20 cellular contexts compared by ENCODE assay signal in genomic region chr2:60699617-60700016, GRCh38. TPM values are rescaled to one million over a fixed set of nuclear protein-coding genes. Genes with fewer than 3 reads are reported as not detected.
A peak's percentile ranks its signal among the peaks of the same experiment; 100 is the strongest.
DNase-seq lines count a peak whose midpoint lies in the region; ATAC-seq, FAIRE-seq and TF ChIP-seq lines count a peak whose summit lies in the region.
"Had no signal": no experiment of that assay in that cellular context is flagged by ENCODE, and none has a peak within 500 bp of the region (broad histone marks: within the 10 kb centered on the region; RNA-seq: fewer than 3 reads in every experiment).

No MANE protein-coding gene starts in this region.

- WGBS in HepG2 (ENCODE audit: low lambda C conversion rate): 67% methylated on average over 4 of the region's 4 CpGs
- 73% methylated on average over 4 of the region's 4 CpGs for WGBS in right lobe of liver (ENCODE audit: insufficient coverage, low coverage, low lambda C conversion rate, missing lambda C conversion rate)
- 15% methylated on average over 4 of the region's 4 CpGs for WGBS in K562 (ENCODE audit: insufficient coverage, low coverage, missing lambda C conversion rate)

- TF ChIP-seq CTCF in HepG2 (CRISPR knock-in tag; IDR thresholded peaks at IDR 0.05) (no peak), right lobe of liver (IDR thresholded peaks at IDR 0.05) (no peak), K562 (IDR thresholded peaks at IDR 0.05 in 2 of 3, conservative IDR thresholded peaks at IDR 0.05 in 1 of 3; ENCODE audit: insufficient read depth in 2 of 3, low read depth in 1 of 3, low read length in 3 of 3) (no peak), left lung (IDR thresholded peaks at IDR 0.05) (no peak)

- no peaks in the 10 kb centered on the region for H3K4me1 ChIP-seq in HepG2 (ENCODE audit: insufficient read depth, low read length)
- H3K4me1 ChIP-seq in right lobe of liver: no peaks in the 10 kb centered on the region
- H3K4me1 ChIP-seq in K562 (replicated peaks in 1 of 2; ENCODE audit: control insufficient read depth in 2 of 2, insufficient read depth in 2 of 2, low read length in 2 of 2): no peaks in the 10 kb centered on the region
- no peaks in the 10 kb centered on the region for H3K4me1 ChIP-seq in left lung

- POLR2A ChIA-PET in HepG2 (lab: Yijun Ruan, JAX) (no interaction called here), K562 (lab: Yijun Ruan, JAX) (interaction anchor here (1.1 kb wide), 1 partner anchor 13 kb away, joined by 3 read pairs; no protein-coding TSS in a partner anchor)

- no peaks in the 10 kb centered on the region; the same call in 1 of the 2 replicates for H4K20me1 ChIP-seq in HepG2 (ENCODE audit: insufficient read depth, low read length)
- no peaks in the 10 kb centered on the region for H4K20me1 ChIP-seq in K562 (replicated peaks; ENCODE audit: control insufficient read depth, insufficient read depth, low read length)

- H3K27me3 ChIP-seq in HepG2 (ENCODE audit: control insufficient read depth in 1 of 2, insufficient read depth in 2 of 2, low read length in 2 of 2) (peaks cover 0 to 3% of the 10 kb centered on the region in 2 experiments; a peak in 1 of 5 replicates), right lobe of liver (no peaks in the 10 kb centered on the region), K562 (ENCODE audit: control insufficient read depth in 2 of 2, insufficient read depth in 2 of 2, low read length in 2 of 2) (peaks cover 3 to 13% of the 10 kb centered on the region in 2 experiments; a peak in 4 of 5 replicates), left lung (no peaks in the 10 kb centered on the region)

- no peak for TF ChIP-seq EP300 in HepG2 (IDR thresholded peaks at IDR 0.05; ENCODE audit: low read depth in 2 of 2, low read length in 2 of 2)
- no peak for TF ChIP-seq EP300 in HepG2 (CRISPR knock-in tag; IDR thresholded peaks at IDR 0.05; ENCODE audit: borderline replicate concordance)
- TF ChIP-seq EP300 in K562 (IDR thresholded peaks at IDR 0.05; ENCODE audit: low read length): no peak

- H3K9me3 ChIP-seq in HepG2 (ENCODE audit: low read length) (no peaks in the 10 kb centered on the region), right lobe of liver (no peaks in the 10 kb centered on the region), K562 (replicated peaks; ENCODE audit: control insufficient read depth, insufficient read depth, low read depth, low read length) (no peaks in the 10 kb centered on the region), left lung (no peaks in the 10 kb centered on the region)

- H3K4me3 ChIP-seq in HepG2 (replicated peaks in 1 of 3; ENCODE audit: insufficient read depth in 1 of 3, low read depth in 2 of 3, low read length in 3 of 3) (no peak overlapping the region), right lobe of liver (no peak overlapping the region), K562 (no peak overlapping the region), left lung (no peak overlapping the region)

- H3K4me3 Mint-ChIP-seq in activated T-helper 17 cell treated with anti-CD3 and anti-CD28 coated beads, Interleukin-2, amount 50 U/mL, for 72 hours: no peak overlapping the region
- H3K4me3 Mint-ChIP-seq: CD14-positive monocyte had no signal

- in situ Hi-C loops in HepG2 (cut with HindIII; ENCODE audit: extremely low pct_ligation_motif_present, low pct_unique_long_range_greater_than_20kb) (no loop called here), K562 (cut with MboI) (no loop called here)

- H3K36me3 Mint-ChIP-seq in activated T-helper 17 cell treated with anti-CD3 and anti-CD28 coated beads, Interleukin-2, amount 50 U/mL, for 72 hours (ENCODE audit: low read depth): no peaks in the 10 kb centered on the region
- H3K36me3 Mint-ChIP-seq: CD14-positive monocyte had no signal

- H3K79me2 ChIP-seq in HepG2 (ENCODE audit: insufficient read depth, low read length) (no peaks in the 10 kb centered on the region), K562 (ENCODE audit: control insufficient read depth, insufficient read depth, low read length) (no peaks in the 10 kb centered on the region)

- H3K27ac Mint-ChIP-seq in activated T-helper 17 cell treated with anti-CD3 and anti-CD28 coated beads, Interleukin-2, amount 50 U/mL, for 72 hours: no peak overlapping the region

- CTCF ChIA-PET in HepG2 (lab: Yijun Ruan, JAX; ENCODE audit: low intra/inter-chr PET ratio, low total read pairs) (no interaction called here), K562 (lab: Yijun Ruan, JAX; ENCODE audit: low intra/inter-chr PET ratio) (no interaction called here)

- H3K27me3 Mint-ChIP-seq in activated T-helper 17 cell treated with anti-CD3 and anti-CD28 coated beads, Interleukin-2, amount 50 U/mL, for 72 hours: peaks cover 3% of the 10 kb centered on the region

- H2AFZ ChIP-seq in HepG2 (ENCODE audit: low read length): no peak overlapping the region
- H2AFZ ChIP-seq in K562 (ENCODE audit: low read depth, low read length): no peak overlapping the region

- H3K9me1 ChIP-seq in K562 (ENCODE audit: control insufficient read depth, insufficient read depth, low read length): no peaks in the 10 kb centered on the region

- TF ChIP-seq POLR2A in HepG2 (IDR thresholded peaks at IDR 0.05; ENCODE audit: insufficient read depth in 1 of 2, low read depth in 2 of 2, low read length in 2 of 2) (no peak), right lobe of liver (IDR thresholded peaks at IDR 0.05) (no peak), K562 (conservative IDR thresholded peaks at IDR 0.05) (no peak)

- FAIRE-seq in HepG2 (lab: Jason Lieb, UNC) (no peak), K562 (lab: Jason Lieb, UNC) (no peak)
- FAIRE-seq: GM19239 had no signal

- intact Hi-C loops in HepG2 (cut with micrococcal nuclease; ENCODE audit: unreplicated experiment) (no loop called here), right lobe of liver (cut with DNase I) (loop anchor here in 1 of 2 donors (10.0 kb wide), 1 partner anchor 305 kb away; no protein-coding TSS in a partner anchor), K562 (cut with micrococcal nuclease) (no loop called here), left lung (cut with DNase I) (loop anchor here in 1 of 2 donors (10.0 kb wide), 1 partner anchor 295 kb away; no protein-coding TSS in a partner anchor)

- H3K4me1 Mint-ChIP-seq in activated T-helper 17 cell treated with anti-CD3 and anti-CD28 coated beads, Interleukin-2, amount 50 U/mL, for 72 hours: no peaks in the 10 kb centered on the region

- no peak overlapping the region for H3K9ac ChIP-seq in HepG2 (ENCODE audit: insufficient read depth, low read depth, low read length)
- no peak overlapping the region for H3K9ac ChIP-seq in K562 (ENCODE audit: insufficient read depth in 1 of 2, low read depth in 2 of 2, low read length in 2 of 2)
- H3K9ac ChIP-seq: KMS-11 had no signal

- H3K36me3 ChIP-seq in HepG2 (replicated peaks in 1 of 2; ENCODE audit: control insufficient read depth in 1 of 2, insufficient read depth in 2 of 2, low read length in 2 of 2) (no peaks in the 10 kb centered on the region), right lobe of liver (no peaks in the 10 kb centered on the region), K562 (ENCODE audit: control insufficient read depth, insufficient read depth, low read length) (no peaks in the 10 kb centered on the region), left lung (no peaks in the 10 kb centered on the region)

- no peak for ATAC-seq in HepG2
- ATAC-seq in right lobe of liver: no peak
- ATAC-seq in K562: no peak
- ATAC-seq in left lung: no peak
- no peak for ATAC-seq in GM18861 (IDR thresholded peaks at IDR 0.05; ENCODE audit: unreplicated experiment)
- ATAC-seq in activated T-helper 17 cell treated with anti-CD3 and anti-CD28 coated beads, Interleukin-2, amount 50 U/mL, for 72 hours (replicated peaks): no peak
- ATAC-seq: Panc1 had no signal

- BruUV-seq in HepG2 (replicated peaks; lab: Mats Ljungman, UMichigan) (no TSS peak), K562 (replicated peaks; lab: Mats Ljungman, UMichigan) (no TSS peak)

- no peak overlapping the region for H3K4me2 ChIP-seq in HepG2 (ENCODE audit: low read depth, low read length)
- H3K4me2 ChIP-seq in K562 (ENCODE audit: insufficient read depth, low read length): no peak overlapping the region
- H3K4me2 ChIP-seq: KMS-11 had no signal

- no peaks in the 10 kb centered on the region for H3K9me3 Mint-ChIP-seq in activated T-helper 17 cell treated with anti-CD3 and anti-CD28 coated beads, Interleukin-2, amount 50 U/mL, for 72 hours
- H3K9me3 Mint-ChIP-seq: CD14-positive monocyte had no signal

- DNase-seq in HepG2 (ENCODE audit: low spot score) (no peak), right lobe of liver (no peak), NOMO-1 treated with dmso at 0.1 percent for 144 hours (lab: John Stamatoyannopoulos, UW; ENCODE audit: unreplicated experiment) (peak; percentile 85), K562 (ENCODE audit: extremely low read depth in 1 of 4, low spot score in 3 of 4) (no peak), left lung (no peak)
- no peak for DNase-seq in activated CD8-positive, alpha-beta memory T cell treated with anti-CD3 and anti-CD28 coated beads, Interleukin-2, amount 50 U/mL, for 48 hours
- DNase-seq: AML-193, GDM1, GOT3, NCI-H1694 treated with DMSO at 0.1 percent for 48 hours, NCI-H2107, NCI-H510A, NCI-H774 had no signal

- TF ChIP-seq RAD21 in HepG2 (CRISPR knock-in tag; IDR thresholded peaks at IDR 0.05) (no peak), K562 (CRISPR knock-in tag; conservative IDR thresholded peaks at IDR 0.05 in 1 of 2, IDR thresholded peaks at IDR 0.05 in 1 of 2) (no peak)

- H3K27ac ChIP-seq in HepG2 (ENCODE audit: extremely low read length, insufficient read depth, low read length) (no peak overlapping the region), right lobe of liver (no peak overlapping the region), K562 (ENCODE audit: extremely low read depth, low read depth, low read length) (no peak overlapping the region), left lung (no peak overlapping the region)
- H3K27ac ChIP-seq: 22Rv1, KMS-11 had no signal

RNA-seq across cellular contexts. Expression of gene PAPOLG, which starts 56.5 kb away (rescaled TPM):
- total RNA-seq in HepG2 (2016; rRNA removed; fragmentation: Illumina TruSeq; extraction: Trizol) (10.4 and 16.2 TPM in 2 replicates), right lobe of liver (1 to 10 TPM; 3.6 to 5.9 (median 4.2) TPM), K562 (2014; rRNA removed) (8.0 and 9.9 TPM in 2 replicates), K562 (2014; rRNA removed; fragmentation: Illumina TruSeq; extraction: Trizol) (16.3 and 17.8 TPM in 2 replicates), K562 (2015; rRNA removed; fragmentation: Illumina TruSeq; extraction: Trizol) (13.8 and 15.0 TPM in 2 replicates), K562 (2021) (10.0 and 11.1 TPM in 2 replicates), left lung (10 to 100 TPM; 11.3 to 16.1 TPM)
- total RNA-seq in HepG2 (2016; cell fraction: cytosol; rRNA removed; fragmentation: Illumina TruSeq; extraction: Trizol; ENCODE audit: low read depth): 2.5 and 2.7 TPM in 2 replicates
- 10.8 and 14.7 TPM in 2 replicates for total RNA-seq in HepG2 (2016; cell fraction: insoluble cytoplasmic fraction; rRNA removed; fragmentation: Illumina TruSeq; extraction: Trizol)
- total RNA-seq in HepG2 (2016; cell fraction: membrane; rRNA removed; fragmentation: Illumina TruSeq; extraction: Trizol): 4.9 TPM in 2 replicates
- 13.6 and 13.8 TPM in 2 replicates for total RNA-seq in HepG2 (2016; cell fraction: nucleus; rRNA removed; fragmentation: Illumina TruSeq; extraction: Trizol)
- polyA plus RNA-seq in HepG2 (2011; rRNA removed) (7.7 and 10.1 TPM in 2 replicates), K562 (2011; rRNA removed) (14.3 and 15.2 TPM in 2 replicates), K562 (2014; fragmentation: Illumina TruSeq; extraction: Trizol) (9.7 and 11.7 TPM in 2 replicates), K562 (2014; fragmentation: Nextera tagmentation; extraction: Ambion mirVana) (1 to 10 TPM; 3.9 to 8.9 TPM), K562 (2014; rRNA removed) (4.8 and 8.4 TPM in 2 replicates)
- 2.3 and 4.8 TPM in 2 replicates for polyA plus RNA-seq in HepG2 (2011; cell fraction: cytosol; rRNA removed)
- polyA plus RNA-seq in HepG2 (2011; cell fraction: nucleus; rRNA removed): 6.5 and 6.9 TPM in 2 replicates
- 5.9 and 7.1 TPM in 2 replicates for polyA plus RNA-seq in HepG2 (2012)
- polyA plus RNA-seq in HepG2 (2016; cell fraction: cytosol; fragmentation: Illumina TruSeq; extraction: Trizol; ENCODE audit: low read depth): 0.52 TPM in 2 replicates
- 9.5 and 10.5 TPM in 2 replicates for polyA plus RNA-seq in HepG2 (2016; cell fraction: insoluble cytoplasmic fraction; fragmentation: Illumina TruSeq; extraction: Trizol; ENCODE audit: low read depth)
- polyA plus RNA-seq in HepG2 (2016; cell fraction: membrane; fragmentation: Illumina TruSeq; extraction: Trizol; ENCODE audit: low read depth): 1.5 and 2.2 TPM in 2 replicates
- polyA plus RNA-seq in HepG2 (2016; cell fraction: nucleus; fragmentation: Illumina TruSeq; extraction: Trizol; ENCODE audit: insufficient read depth, low read depth): 16.8 and 17.3 TPM in 2 replicates
- 6.3 and 11.0 TPM in 2 replicates for polyA minus RNA-seq in HepG2 (2011; rRNA and poly(A)+ RNA removed; ENCODE audit: low replicate concordance)
- polyA minus RNA-seq in HepG2 (2011; cell fraction: cytosol; rRNA and poly(A)+ RNA removed): 9.7 and 11.3 TPM in 2 replicates
- 27.6 and 30.2 TPM in 2 replicates for polyA minus RNA-seq in HepG2 (2011; cell fraction: nucleus; rRNA and poly(A)+ RNA removed)
- total RNA-seq in K562 (2011; cell fraction: chromatin; rRNA removed; ENCODE audit: low replicate concordance): 15.0 and 40.0 TPM in 2 replicates
- total RNA-seq in K562 (2011; cell fraction: nucleolus; rRNA removed): 7.8 and 10.0 TPM in 2 replicates
- 15.8 and 22.9 TPM in 2 replicates for total RNA-seq in K562 (2011; cell fraction: nucleoplasm; rRNA removed)
- polyA plus RNA-seq in K562 (2011; cell fraction: cytosol; rRNA removed): 4.6 and 5.1 TPM in 2 replicates
- polyA plus RNA-seq in K562 (2011; cell fraction: nucleus; rRNA removed): 10.4 and 13.0 TPM in 2 replicates
- polyA plus RNA-seq in K562 (2012): 6.1 and 6.8 TPM in 2 replicates
- 37.0 and 38.7 TPM in 2 replicates for polyA minus RNA-seq in K562 (2011; rRNA and poly(A)+ RNA removed)
- polyA minus RNA-seq in K562 (2011; cell fraction: cytosol; rRNA and poly(A)+ RNA removed): 12.1 and 21.5 TPM in 2 replicates
- 8.6 and 13.9 TPM in 2 replicates for polyA minus RNA-seq in K562 (2011; cell fraction: nucleus; rRNA and poly(A)+ RNA removed)
- total RNA-seq in activated T-helper 17 cell treated with anti-CD3 and anti-CD28 coated beads, Interleukin-2, amount 50 U/mL, for 72 hours: 10 to 100 TPM; 10.7 to 15.8 TPM

Comparison
In these comparisons a context has a peak if more than half of its experiments do, and no peak if none do; other contexts are left out.
1. Of the 241 proteins assayed by ChIP-seq in both HepG2 and K562: peak only in HepG2: none; only in K562: HCFC1; in both: ZNF143; in neither: 239.